9 cellular contexts compared by ENCODE assay signal in the genomic region with DNA sequence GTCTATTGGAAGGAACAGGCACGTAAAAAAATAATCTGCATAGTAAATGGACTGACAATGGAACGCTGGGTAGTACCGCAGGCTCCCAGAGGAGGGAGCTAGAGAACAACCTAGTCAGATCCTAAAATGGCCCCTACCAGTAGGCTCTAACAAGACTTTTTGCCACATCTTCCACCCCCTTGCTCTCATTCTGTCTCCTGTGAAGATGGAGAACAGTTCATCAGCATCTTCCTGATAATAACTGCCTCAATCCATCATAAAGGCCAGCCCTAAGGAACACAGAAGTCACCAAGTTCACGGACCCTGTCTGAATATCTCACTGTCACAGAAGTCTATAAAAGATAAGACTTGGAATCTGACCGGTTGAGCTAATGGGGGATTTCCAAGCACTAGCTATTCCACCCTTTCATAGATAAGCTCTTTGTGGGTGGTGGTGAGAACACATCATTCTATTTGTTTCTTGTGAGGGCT.
DNase-seq lines count a peak whose midpoint lies in the region; TF ChIP-seq lines count a peak whose summit lies in the region.
"Had no signal": no experiment of that assay in that cellular context is flagged by ENCODE, and none has a peak within 500 bp of the region (broad histone marks: within the 10 kb centered on the region; RNA-seq: fewer than 3 reads in every experiment).

No MANE protein-coding gene starts in this region.

- H3K9me3 ChIP-seq in uterus = no peaks in the 10 kb centered on the region

- TF ChIP-seq CTCF in Calu3 (IDR thresholded peaks at IDR 0.05; ENCODE audit: unreplicated experiment) (peak; percentile 73), GM20000 (IDR thresholded peaks at IDR 0.05; ENCODE audit: extremely low read depth, missing control alignments) (peak; percentile 65), KMS-11 (conservative IDR thresholded peaks at IDR 0.05; ENCODE audit: low read depth, low read length) (peak; percentile 81), uterus (IDR thresholded peaks at IDR 0.05) (peak in 3 of 4 experiments; percentile 13 to 26 (median 14))

- no peak for TF ChIP-seq POLR2A in uterus (IDR thresholded peaks at IDR 0.05)

- H3K36me3 ChIP-seq in KMS-11 (ENCODE audit: insufficient read depth) = no peaks in the 10 kb centered on the region
- no peaks in the 10 kb centered on the region for H3K36me3 ChIP-seq in uterus

- H3K27ac ChIP-seq in KMS-11 (no peak overlapping the region), uterus (no peak overlapping the region)

- H3K27ac Mint-ChIP-seq in Calu3 (ENCODE audit: unreplicated experiment) = peak overlapping the region; percentile 13
- no peak overlapping the region for H3K27ac Mint-ChIP-seq in activated T-helper 1 cell treated with anti-CD3 and anti-CD28 coated beads, Interleukin-12 subunit alpha, Interleukin-12 subunit beta, Interleukin-2, Interleukin-4 antibody, amounts not matched to agents 30 ng/mL and 10 ng/mL and 1 ng/mL, durations not matched to agents 14 hours and 24 hours and 36 hours
- H3K27ac Mint-ChIP-seq: activated naive CD8-positive, alpha-beta T cell had no signal

- DNase-seq in Calu3 = peak; percentile 83
- peak; percentile 77 for DNase-seq in GM20000 (ENCODE audit: low spot score)
- DNase-seq in RPMI8226 = peak; percentile 54
- DNase-seq in activated T-helper 1 cell treated with anti-CD3 and anti-CD28 coated beads, Interleukin-12 subunit alpha, Interleukin-12 subunit beta, Interleukin-2, Interleukin-4 antibody, amounts not matched to agents 30 ng/mL and 10 ng/mL and 1 ng/mL, durations not matched to agents 14 hours and 24 hours and 36 hours (ENCODE audit: low spot score) = peak; percentile 48
- DNase-seq in germinal center (ENCODE audit: low spot score) = peak; percentile 70
- DNase-seq in posterior cingulate gyrus = peak in 6 of 10 donors; percentile 43 to 87 (median 52)
- DNase-seq in uterus = no peak

- H3K27me3 ChIP-seq in KMS-11 (ENCODE audit: insufficient read depth, low read depth) (no peaks in the 10 kb centered on the region), uterus (no peaks in the 10 kb centered on the region)

- peaks cover 10% of the 10 kb centered on the region for H3K36me3 Mint-ChIP-seq in Calu3 (ENCODE audit: insufficient read depth, unreplicated experiment)
- H3K36me3 Mint-ChIP-seq in activated T-helper 1 cell treated with anti-CD3 and anti-CD28 coated beads, Interleukin-12 subunit alpha, Interleukin-12 subunit beta, Interleukin-2, Interleukin-4 antibody, amounts not matched to agents 30 ng/mL and 10 ng/mL and 1 ng/mL, durations not matched to agents 14 hours and 24 hours and 36 hours (ENCODE audit: low read depth) = no peaks in the 10 kb centered on the region
- H3K36me3 Mint-ChIP-seq: activated naive CD8-positive, alpha-beta T cell had no signal

- BruUV-seq in Calu3 (replicated peaks; lab: Mats Ljungman, UMichigan) = no TSS peak

- peaks cover 53% of the 10 kb centered on the region for H3K4me1 Mint-ChIP-seq in Calu3 (ENCODE audit: low read depth, unreplicated experiment)
- H3K4me1 Mint-ChIP-seq in activated T-helper 1 cell treated with anti-CD3 and anti-CD28 coated beads, Interleukin-12 subunit alpha, Interleukin-12 subunit beta, Interleukin-2, Interleukin-4 antibody, amounts not matched to agents 30 ng/mL and 10 ng/mL and 1 ng/mL, durations not matched to agents 14 hours and 24 hours and 36 hours (ENCODE audit: low read depth) = peaks cover 7% of the 10 kb centered on the region

- H3K9me3 Mint-ChIP-seq in Calu3 (ENCODE audit: low read depth, unreplicated experiment) = no peaks in the 10 kb centered on the region
- no peaks in the 10 kb centered on the region for H3K9me3 Mint-ChIP-seq in activated T-helper 1 cell treated with anti-CD3 and anti-CD28 coated beads, Interleukin-12 subunit alpha, Interleukin-12 subunit beta, Interleukin-2, Interleukin-4 antibody, amounts not matched to agents 30 ng/mL and 10 ng/mL and 1 ng/mL, durations not matched to agents 14 hours and 24 hours and 36 hours

- H3K27me3 Mint-ChIP-seq in Calu3 (ENCODE audit: unreplicated experiment) = peaks cover 16% of the 10 kb centered on the region
- peaks cover 27% of the 10 kb centered on the region for H3K27me3 Mint-ChIP-seq in activated T-helper 1 cell treated with anti-CD3 and anti-CD28 coated beads, Interleukin-12 subunit alpha, Interleukin-12 subunit beta, Interleukin-2, Interleukin-4 antibody, amounts not matched to agents 30 ng/mL and 10 ng/mL and 1 ng/mL, durations not matched to agents 14 hours and 24 hours and 36 hours (ENCODE audit: insufficient read depth)

- H3K4me2 ChIP-seq in KMS-11 = 0 out of 2 replicates have a peak overlapping the region, but pooled peaks have one; percentile 2

- H2AFZ ChIP-seq in KMS-11 (ENCODE audit: low read depth) = peak overlapping the region; percentile 68; the same call in 1 of the 2 replicates

- H3K4me3 ChIP-seq in KMS-11 (IDR thresholded peaks at IDR 0.05; ENCODE audit: insufficient read depth, low read depth, low read length) (no peak overlapping the region), uterus (no peak overlapping the region)

- H3K9ac ChIP-seq in KMS-11 = no peak overlapping the region

- no peaks in the 10 kb centered on the region for H4K20me1 ChIP-seq in KMS-11 (ENCODE audit: insufficient read depth)

- no peaks in the 10 kb centered on the region for H3K79me2 ChIP-seq in KMS-11 (ENCODE audit: insufficient read depth, low read depth)

- CTCF ChIA-PET in Calu3 (lab: Charles Lee) = interaction anchor here (0.6 to 1.6 kb wide), 13 partner anchors 10 to 477 kb away, joined by 3 to 10 read pairs (median 4); no protein-coding TSS in a partner anchor

- intact Hi-C loops in Calu3 (cut with micrococcal nuclease; ENCODE audit: unreplicated experiment) = loop anchor here (1.0 to 5.0 kb wide), 3 partner anchors 131 to 267 kb away; no protein-coding TSS in a partner anchor
- intact Hi-C loops in activated T-helper 1 cell treated with anti-CD3 and anti-CD28 coated beads, Interleukin-12 subunit alpha, Interleukin-12 subunit beta, Interleukin-2, Interleukin-4 antibody, amounts not matched to agents 30 ng/mL and 10 ng/mL and 1 ng/mL, durations not matched to agents 14 hours and 24 hours and 36 hours (cut with micrococcal nuclease) = loop anchor here (1.0 to 10.0 kb wide), 4 partner anchors 131 to 1455 kb away; no protein-coding TSS in a partner anchor
- intact Hi-C loops in posterior cingulate gyrus (cut with DNase I) = loop anchor here (5.0 kb wide), 1 partner anchor 268 kb away; no protein-coding TSS in a partner anchor
- intact Hi-C loops in uterus (cut with DNase I; ENCODE audit: low total_unique reads) = no loop called here

- H3K4me3 Mint-ChIP-seq in Calu3 (ENCODE audit: low read depth, unreplicated experiment) = peak overlapping the region; percentile 37
- H3K4me3 Mint-ChIP-seq in activated T-helper 1 cell treated with anti-CD3 and anti-CD28 coated beads, Interleukin-12 subunit alpha, Interleukin-12 subunit beta, Interleukin-2, Interleukin-4 antibody, amounts not matched to agents 30 ng/mL and 10 ng/mL and 1 ng/mL, durations not matched to agents 14 hours and 24 hours and 36 hours = no peak overlapping the region
- H3K4me3 Mint-ChIP-seq: activated naive CD8-positive, alpha-beta T cell had no signal

- H3K4me1 ChIP-seq in KMS-11 (ENCODE audit: low read depth, poor library complexity, severe bottlenecking) (peaks cover 10% of the 10 kb centered on the region), uterus (no peaks in the 10 kb centered on the region)

Comparison
In these comparisons a context has a peak if more than half of its experiments do, and no peak if none do; other contexts are left out.
1. DNase-seq: peak in Calu3 (single experiment), GM20000 (single experiment), RPMI8226 (single experiment), activated T-helper 1 cell treated with anti-CD3 and anti-CD28 coated beads, Interleukin-12 subunit alpha, Interleukin-12 subunit beta, Interleukin-2, Interleukin-4 antibody, amounts not matched to agents 30 ng/mL and 10 ng/mL and 1 ng/mL, durations not matched to agents 14 hours and 24 hours and 36 hours (single experiment), germinal center (single experiment) and posterior cingulate gyrus (6 of 10); none in uterus (0 of 2).
2. CTCF ChIP-seq: peak in every context shown above with its lines; median percentile 81 in KMS-11; 73 in Calu3; 65 in GM20000; 14 in uterus.